ENCODE assay signal across 10 cellular contexts in genomic region chr9:126791406-126792230, GRCh38. TPM values are rescaled to one million over a fixed set of nuclear protein-coding genes. Genes with fewer than 3 reads are reported as not detected.
DNase-seq lines count a peak whose midpoint lies in the region; ATAC-seq and TF ChIP-seq lines count a peak whose summit lies in the region.
"Had no signal": no experiment of that assay in that cellular context is flagged by ENCODE, and none has a peak within 500 bp of the region (broad histone marks: within the 10 kb centered on the region; RNA-seq: fewer than 3 reads in every experiment).

No MANE protein-coding gene starts in this region.

- no peak overlapping the region for H4K12ac ChIP-seq in trophoblast cell (ENCODE audit: low read depth, low read length)

- H2AFZ ChIP-seq in trophoblast cell (ENCODE audit: insufficient read depth, low read length, poor library complexity): no peak overlapping the region

- H3K4me3 ChIP-seq in trophoblast cell (ENCODE audit: low read depth, low read length) (no peak overlapping the region), WERI-Rb-1 (ENCODE audit: low read depth, low read length) (no peak overlapping the region)
- H3K4me3 ChIP-seq: dorsolateral prefrontal cortex had no signal

- no peak for TF ChIP-seq CTCF in WERI-Rb-1 (IDR thresholded peaks at IDR 0.05; ENCODE audit: low read depth, low read length)

- no peak overlapping the region for H4K91ac ChIP-seq in trophoblast cell (ENCODE audit: low read depth, low read length)

- peaks cover 2% of the 10 kb centered on the region for H3K79me1 ChIP-seq in trophoblast cell (ENCODE audit: low read length)

- H3K27ac ChIP-seq in epithelial cell of prostate: peak overlapping the region; percentile 86
- no peak overlapping the region for H3K27ac ChIP-seq in trophoblast cell (ENCODE audit: low read depth, low read length)
- no peak overlapping the region for H3K27ac ChIP-seq in WERI-Rb-1

- no peak overlapping the region for H3K4me2 ChIP-seq in trophoblast cell (ENCODE audit: low read length)

- WGBS in trophoblast cell (ENCODE audit: extremely low coverage, insufficient coverage, insufficient read length): no CpG with 5 or more reads among the region's 9 CpGs

- H3K9me3 ChIP-seq in trophoblast cell (ENCODE audit: insufficient read depth, low read depth, low read length): no peaks in the 10 kb centered on the region
- peaks cover 5% of the 10 kb centered on the region for H3K9me3 ChIP-seq in WERI-Rb-1 (ENCODE audit: severe bottlenecking)

- H3K4me1 ChIP-seq in trophoblast cell (ENCODE audit: control insufficient read depth in 1 of 2, insufficient read depth in 2 of 2, low read length in 2 of 2): peaks cover 0 to 3% of the 10 kb centered on the region in 2 experiments

- H3K4ac ChIP-seq in trophoblast cell (ENCODE audit: low read depth, low read length): no peak overlapping the region

- ATAC-seq in GM18907 (IDR thresholded peaks at IDR 0.05; ENCODE audit: unreplicated experiment): no peak

- no peak overlapping the region for H4K8ac ChIP-seq in trophoblast cell (ENCODE audit: low read depth, low read length)

- no peaks in the 10 kb centered on the region for H3K79me2 ChIP-seq in trophoblast cell (ENCODE audit: control insufficient read depth, insufficient read depth, low read length, poor library complexity)

- H2BK5ac ChIP-seq in trophoblast cell (ENCODE audit: low read depth, low read length, poor library complexity): no peak overlapping the region

- H3K27me3 ChIP-seq in trophoblast cell (ENCODE audit: insufficient read depth, low read length) (no peaks in the 10 kb centered on the region), WERI-Rb-1 (ENCODE audit: insufficient read depth, low read depth, severe bottlenecking) (no peaks in the 10 kb centered on the region)

- no peak overlapping the region for H3K18ac ChIP-seq in trophoblast cell (ENCODE audit: low read length)

- DNase-seq in EH (ENCODE audit: low read depth) (peak; percentile 85), NCI-H524 treated with DMSO at 0.1 percent for 48 hours (lab: John Stamatoyannopoulos, UW) (peak; percentile 38), epithelial cell of prostate (ENCODE audit: low read depth, low spot score) (peak; percentile 100), trophoblast cell (peak; percentile 94 to 99), WERI-Rb-1 (no peak), GM19238 (ENCODE audit: insufficient read length, low spot score) (no peak), NCI-H2196 (lab: John Stamatoyannopoulos, UW; ENCODE audit: unreplicated experiment) (no peak)
- DNase-seq: activated CD4-positive, alpha-beta T cell treated with anti-CD3 and anti-CD28 coated beads, Interleukin-2, amount 10 ng/mL, durations not matched to agents 24 days and 14 days had no signal

- H3K23ac ChIP-seq in trophoblast cell (ENCODE audit: low read length): no peak overlapping the region

- H2AK5ac ChIP-seq in trophoblast cell (ENCODE audit: low read length): no peak overlapping the region

- H3K36me3 ChIP-seq in trophoblast cell (ENCODE audit: control insufficient read depth in 1 of 2, insufficient read depth in 2 of 2, low read length in 2 of 2) (no peaks in the 10 kb centered on the region), WERI-Rb-1 (no peaks in the 10 kb centered on the region)

- no peak overlapping the region for H3K14ac ChIP-seq in trophoblast cell (ENCODE audit: low read length)

- H3K9ac ChIP-seq in trophoblast cell (ENCODE audit: low read length): no peak overlapping the region

- no peak overlapping the region for H2BK120ac ChIP-seq in trophoblast cell (ENCODE audit: insufficient read depth, low read length, poor library complexity)

- no peak overlapping the region for H2BK12ac ChIP-seq in trophoblast cell (ENCODE audit: low read length)

RNA-seq across cellular contexts. Expression of gene ZBTB43, which starts 13.2 kb away (rescaled TPM):
- 10.3 and 10.5 TPM in 2 replicates for polyA plus RNA-seq in trophoblast cell (2013)

Comparison
In these comparisons a context has a peak if more than half of its experiments do, and no peak if none do; other contexts are left out.
1. DNase-seq: peak in EH (single experiment), NCI-H524 treated with DMSO at 0.1 percent for 48 hours (single experiment), epithelial cell of prostate (single experiment) and trophoblast cell (2 of 2); none in WERI-Rb-1 (single experiment), GM19238 (single experiment) and NCI-H2196 (single experiment).